26 cellular contexts compared by ENCODE assay signal in genomic region chr16:89045181-89045815, GRCh38.
"Had no signal": no experiment of that assay in that cellular context is flagged by ENCODE, and none has a peak within 500 bp of the region (broad histone marks: within the 10 kb centered on the region; RNA-seq: fewer than 3 reads in every experiment).

No MANE protein-coding gene starts in this region.

- H3K36me3 ChIP-seq: adrenal gland, breast epithelium, esophagus muscularis mucosa, gastrocnemius medialis, neural progenitor cell, stomach, suprapubic skin, tibial nerve had no signal

- H3K9me3 ChIP-seq: adrenal gland, breast epithelium, esophagus muscularis mucosa, gastrocnemius medialis, psoas muscle, stomach, suprapubic skin, tibial nerve had no signal

- H3K4me3 ChIP-seq: adrenal gland, breast epithelium, coronary artery, esophagus muscularis mucosa, gastrocnemius medialis, lung, neural progenitor cell, psoas muscle, stomach, suprapubic skin, tibial nerve had no signal

- H3K27ac Mint-ChIP-seq: activated B cell treated with CpG ODN at 0.5 μM for 24 hours; activated CD4-positive, alpha-beta T cell treated with anti-CD3 and anti-CD28 coated beads for 36 hours; activated naive CD8-positive, alpha-beta T cell; activated T-helper 2 cell treated with anti-CD3 and anti-CD28 coated beads, Interferon-gamma antibody, Interleukin-2, Interleukin-4, amounts not matched to agents 10 μg/mL and 5 μg/mL and 100 μg/mL, durations not matched to agents 14 hours and 24 hours and 36 hours; neural progenitor cell; T-helper 17 cell had no signal

- H3K4me1 ChIP-seq: adrenal gland, breast epithelium, esophagus muscularis mucosa, gastrocnemius medialis, psoas muscle, tibial nerve had no signal

- H3K27me3 Mint-ChIP-seq: activated CD4-positive, alpha-beta T cell treated with anti-CD3 and anti-CD28 coated beads for 36 hours; activated naive CD8-positive, alpha-beta T cell; T-helper 17 cell had no signal

- H3K4me2 ChIP-seq: neural progenitor cell had no signal

- H3K27me3 ChIP-seq: neural progenitor cell had no signal

- H3K4me3 Mint-ChIP-seq: activated B cell treated with CpG ODN at 0.5 μM for 24 hours; activated CD4-positive, alpha-beta T cell treated with anti-CD3 and anti-CD28 coated beads for 36 hours; activated naive CD8-positive, alpha-beta T cell; activated T-cell treated with anti-CD3 and anti-CD28 coated beads, Interleukin-2, amount 50 U/mL, for 4 hours; naive B cell; T-helper 17 cell had no signal

- FAIRE-seq: astrocyte, islet of Langerhans had no signal

- H3K9ac ChIP-seq: neural progenitor cell had no signal

- ATAC-seq: activated CD4-positive, alpha-beta T cell treated with anti-CD3 and anti-CD28 coated beads for 36 hours; activated T-cell treated with anti-CD3 and anti-CD28 coated beads, Interleukin-2, amount 50 U/mL, for 4 hours; gastrocnemius medialis; psoas muscle; right cardiac atrium; T-helper 17 cell had no signal

- DNase-seq: activated B cell treated with CpG ODN at 0.5 μM for 24 hours; activated CD4-positive, alpha-beta T cell treated with anti-CD3 and anti-CD28 coated beads for 36 hours; activated CD4-positive, alpha-beta T cell treated with anti-CD3 and anti-CD28 coated beads, Interleukin-2, amount 50 U/mL, for 4 hours; activated CD8-positive, alpha-beta memory T cell treated with anti-CD3 and anti-CD28 coated beads for 24 hours; activated CD8-positive, alpha-beta memory T cell treated with anti-CD3 and anti-CD28 coated beads, Interleukin-2, amount 50 U/mL, for 4 hours; activated naive CD4-positive, alpha-beta T cell; activated T-cell treated with anti-CD3 and anti-CD28 coated beads, Interleukin-2, amount 50 U/mL, for 4 hours; adrenal gland; gastrocnemius medialis; naive B cell; stimulated activated CD4-positive, alpha-beta T cell treated with anti-CD3 and anti-CD28 coated beads, Interleukin-1b, Interleukin-23, amount 100 ng/mL, for 48 hours; stomach; T-helper 17 cell had no signal

- H3K4me1 Mint-ChIP-seq: activated B cell treated with CpG ODN at 0.5 μM for 24 hours; activated CD4-positive, alpha-beta T cell treated with anti-CD3 and anti-CD28 coated beads for 36 hours had no signal

- H3K36me3 Mint-ChIP-seq: activated naive CD8-positive, alpha-beta T cell; neural progenitor cell had no signal

- H3K27ac ChIP-seq: adrenal gland, breast epithelium, coronary artery, esophagus muscularis mucosa, gastrocnemius medialis, neural progenitor cell, psoas muscle, stomach, suprapubic skin, tibial nerve had no signal

- H3K9me3 Mint-ChIP-seq: activated T-helper 2 cell treated with anti-CD3 and anti-CD28 coated beads, Interferon-gamma antibody, Interleukin-2, Interleukin-4, amounts not matched to agents 10 μg/mL and 5 μg/mL and 100 μg/mL, durations not matched to agents 14 hours and 24 hours and 36 hours had no signal
